In genomic region chr7:104036889-104037288, GRCh38 we compare ENCODE assay signal across 1 cellular context.
A peak's percentile ranks its signal among the peaks of the same experiment; 100 is the strongest.
TF ChIP-seq lines count a peak whose summit lies in the region.
"Not testable (repeated sequence)": the region's sequence is repeated elsewhere in the genome, so short reads cannot be mapped to it uniquely, and the experiment has no call there.

No MANE protein-coding gene starts in this region.

TF ChIP-seq in HepG2, 621 proteins besides CTCF, POLR2A, EP300 and RAD21 (continued from another document and continues in another):
- peak; percentile 85 for TF ChIP-seq MED8 (CRISPR knock-in tag; IDR thresholded peaks at IDR 0.05; ENCODE audit: insufficient replicate concordance)
- TF ChIP-seq GATA4 (IDR thresholded peaks at IDR 0.05; ENCODE audit: borderline replicate concordance, low read depth): peak; percentile 94
- TF ChIP-seq HNF1A (IDR thresholded peaks at IDR 0.05; ENCODE audit: low read depth): peak; percentile 74
- TF ChIP-seq HNF1A (CRISPR knock-in tag; IDR thresholded peaks at IDR 0.05; ENCODE audit: borderline replicate concordance): peak; percentile 89; the same call in 1 of the 2 replicates
- TF ChIP-seq, protein P1, sequence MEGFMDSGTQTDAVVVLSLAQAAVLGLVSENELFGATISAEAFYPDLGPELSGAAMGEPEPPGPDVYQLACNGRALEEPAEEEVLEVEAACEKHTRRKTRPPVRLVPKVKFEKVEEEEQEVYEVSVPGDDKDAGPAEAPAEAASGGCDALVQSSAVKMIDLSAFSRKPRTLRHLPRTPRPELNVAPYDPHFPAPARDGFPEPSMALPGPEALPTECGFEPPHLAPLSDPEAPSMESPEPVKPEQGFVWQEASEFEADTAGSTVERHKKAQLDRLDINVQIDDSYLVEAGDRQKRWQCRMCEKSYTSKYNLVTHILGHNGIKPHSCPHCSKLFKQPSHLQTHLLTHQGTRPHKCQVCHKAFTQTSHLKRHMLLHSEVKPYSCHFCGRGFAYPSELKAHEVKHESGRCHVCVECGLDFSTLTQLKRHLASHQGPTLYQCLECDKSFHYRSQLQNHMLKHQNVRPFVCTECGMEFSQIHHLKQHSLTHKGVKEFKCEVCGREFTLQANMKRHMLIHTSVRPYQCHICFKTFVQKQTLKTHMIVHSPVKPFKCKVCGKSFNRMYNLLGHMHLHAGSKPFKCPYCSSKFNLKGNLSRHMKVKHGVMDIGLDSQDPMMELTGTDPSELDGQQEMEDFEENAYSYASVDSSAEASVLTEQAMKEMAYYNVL (CRISPR knock-in tag; IDR thresholded peaks at IDR 0.05; ENCODE audit: borderline replicate concordance): 0 out of 2 replicates have a peak, but pooled peaks have one; percentile 48
- TF ChIP-seq SP5 (CRISPR knock-in tag; IDR thresholded peaks at IDR 0.05; ENCODE audit: borderline replicate concordance, low read depth): peak; percentile 50; the same call in 1 of the 2 replicates
- peak; percentile 95; the same call in 1 of the 2 replicates for TF ChIP-seq ZNF503 (CRISPR knock-in tag; IDR thresholded peaks at IDR 0.05)
- TF ChIP-seq HHEX (CRISPR knock-in tag; IDR thresholded peaks at IDR 0.05): 0 out of 2 replicates have a peak, but pooled peaks have one; percentile 36
- TF ChIP-seq CHD4 (IDR thresholded peaks at IDR 0.05; ENCODE audit: borderline replicate concordance, low read length): 0 out of 2 replicates have a peak, but pooled peaks have one; percentile 57
- TF ChIP-seq PPARG (CRISPR knock-in tag; conservative IDR thresholded peaks at IDR 0.05): peak; percentile 47
- TF ChIP-seq ZNF788 (CRISPR knock-in tag; IDR thresholded peaks at IDR 0.05; ENCODE audit: borderline replicate concordance): 0 out of 2 replicates have a peak, but pooled peaks have one; percentile 35
- peak; percentile 32; the same call in 1 of the 2 replicates for TF ChIP-seq CEBPB (IDR thresholded peaks at IDR 0.05; ENCODE audit: borderline replicate concordance, low read depth, low read length)
- TF ChIP-seq RFXAP (CRISPR knock-in tag; IDR thresholded peaks at IDR 0.05; ENCODE audit: borderline replicate concordance): 0 out of 2 replicates have a peak, but pooled peaks have one; percentile 31
- TF ChIP-seq, protein P2, sequence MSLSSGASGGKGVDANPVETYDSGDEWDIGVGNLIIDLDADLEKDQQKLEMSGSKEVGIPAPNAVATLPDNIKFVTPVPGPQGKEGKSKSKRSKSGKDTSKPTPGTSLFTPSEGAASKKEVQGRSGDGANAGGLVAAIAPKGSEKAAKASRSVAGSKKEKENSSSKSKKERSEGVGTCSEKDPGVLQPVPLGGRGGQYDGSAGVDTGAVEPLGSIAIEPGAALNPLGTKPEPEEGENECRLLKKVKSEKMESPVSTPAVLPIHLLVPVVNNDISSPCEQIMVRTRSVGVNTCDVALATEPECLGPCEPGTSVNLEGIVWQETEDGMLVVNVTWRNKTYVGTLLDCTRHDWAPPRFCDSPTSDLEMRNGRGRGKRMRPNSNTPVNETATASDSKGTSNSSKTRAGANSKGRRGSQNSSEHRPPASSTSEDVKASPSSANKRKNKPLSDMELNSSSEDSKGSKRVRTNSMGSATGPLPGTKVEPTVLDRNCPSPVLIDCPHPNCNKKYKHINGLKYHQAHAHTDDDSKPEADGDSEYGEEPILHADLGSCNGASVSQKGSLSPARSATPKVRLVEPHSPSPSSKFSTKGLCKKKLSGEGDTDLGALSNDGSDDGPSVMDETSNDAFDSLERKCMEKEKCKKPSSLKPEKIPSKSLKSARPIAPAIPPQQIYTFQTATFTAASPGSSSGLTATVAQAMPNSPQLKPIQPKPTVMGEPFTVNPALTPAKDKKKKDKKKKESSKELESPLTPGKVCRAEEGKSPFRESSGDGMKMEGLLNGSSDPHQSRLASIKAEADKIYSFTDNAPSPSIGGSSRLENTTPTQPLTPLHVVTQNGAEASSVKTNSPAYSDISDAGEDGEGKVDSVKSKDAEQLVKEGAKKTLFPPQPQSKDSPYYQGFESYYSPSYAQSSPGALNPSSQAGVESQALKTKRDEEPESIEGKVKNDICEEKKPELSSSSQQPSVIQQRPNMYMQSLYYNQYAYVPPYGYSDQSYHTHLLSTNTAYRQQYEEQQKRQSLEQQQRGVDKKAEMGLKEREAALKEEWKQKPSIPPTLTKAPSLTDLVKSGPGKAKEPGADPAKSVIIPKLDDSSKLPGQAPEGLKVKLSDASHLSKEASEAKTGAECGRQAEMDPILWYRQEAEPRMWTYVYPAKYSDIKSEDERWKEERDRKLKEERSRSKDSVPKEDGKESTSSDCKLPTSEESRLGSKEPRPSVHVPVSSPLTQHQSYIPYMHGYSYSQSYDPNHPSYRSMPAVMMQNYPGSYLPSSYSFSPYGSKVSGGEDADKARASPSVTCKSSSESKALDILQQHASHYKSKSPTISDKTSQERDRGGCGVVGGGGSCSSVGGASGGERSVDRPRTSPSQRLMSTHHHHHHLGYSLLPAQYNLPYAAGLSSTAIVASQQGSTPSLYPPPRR (CRISPR knock-in tag; IDR thresholded peaks at IDR 0.05; ENCODE audit: borderline replicate concordance): peak; percentile 62; the same call in 1 of the 2 replicates
- TF ChIP-seq GABPB1 (CRISPR knock-in tag; IDR thresholded peaks at IDR 0.05): 0 out of 2 replicates have a peak, but pooled peaks have one; percentile 31
- TF ChIP-seq PHF21A (CRISPR knock-in tag; IDR thresholded peaks at IDR 0.05): peak; percentile 74
- TF ChIP-seq FOXJ3 (CRISPR knock-in tag; IDR thresholded peaks at IDR 0.05; ENCODE audit: borderline replicate concordance): 0 out of 2 replicates have a peak, but pooled peaks have one; percentile 16
- TF ChIP-seq ZNF281 (CRISPR knock-in tag; IDR thresholded peaks at IDR 0.05; ENCODE audit: borderline replicate concordance): peak; percentile 72; the same call in 1 of the 2 replicates
- TF ChIP-seq, protein P3, sequence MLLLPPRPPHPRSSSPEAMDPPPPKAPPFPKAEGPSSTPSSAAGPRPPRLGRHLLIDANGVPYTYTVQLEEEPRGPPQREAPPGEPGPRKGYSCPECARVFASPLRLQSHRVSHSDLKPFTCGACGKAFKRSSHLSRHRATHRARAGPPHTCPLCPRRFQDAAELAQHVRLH (CRISPR knock-in tag; IDR thresholded peaks at IDR 0.05; ENCODE audit: borderline replicate concordance, low read depth): peak; percentile 59; the same call in 1 of the 2 replicates
- TF ChIP-seq MIER2 (CRISPR knock-in tag; IDR thresholded peaks at IDR 0.05): peak; percentile 51; the same call in 1 of the 2 replicates
- peak; percentile 46 for TF ChIP-seq ZMYM4 (CRISPR knock-in tag; IDR thresholded peaks at IDR 0.05)
- TF ChIP-seq ZKSCAN8 (CRISPR knock-in tag; IDR thresholded peaks at IDR 0.05; ENCODE audit: borderline replicate concordance): 0 out of 2 replicates have a peak, but pooled peaks have one; percentile 66
- peak; percentile 95 for TF ChIP-seq ATF3 (CRISPR knock-in tag; IDR thresholded peaks at IDR 0.05)
- 0 out of 2 replicates have a peak, but pooled peaks have one; percentile 36 for TF ChIP-seq MEIS2 (CRISPR knock-in tag; IDR thresholded peaks at IDR 0.05)
- peak; percentile 67; the same call in 1 of the 2 replicates for TF ChIP-seq ZNF614 (CRISPR knock-in tag; IDR thresholded peaks at IDR 0.05; ENCODE audit: borderline replicate concordance)
- 0 out of 2 replicates have a peak, but pooled peaks have one; percentile 31 for TF ChIP-seq ZNF331 (CRISPR knock-in tag; IDR thresholded peaks at IDR 0.05)
- TF ChIP-seq ZBTB7B (CRISPR knock-in tag; IDR thresholded peaks at IDR 0.05): peak; percentile 87
- TF ChIP-seq ZMYM2 (CRISPR knock-in tag; IDR thresholded peaks at IDR 0.05): peak; percentile 57; the same call in 1 of the 2 replicates
- TF ChIP-seq SIX4 (CRISPR knock-in tag; IDR thresholded peaks at IDR 0.05): peak; percentile 31; the same call in 1 of the 2 replicates
- TF ChIP-seq FOXK1 (CRISPR knock-in tag; IDR thresholded peaks at IDR 0.05; ENCODE audit: borderline replicate concordance, low read depth): peak; percentile 56; the same call in 1 of the 2 replicates
- TF ChIP-seq ONECUT2 (CRISPR knock-in tag; IDR thresholded peaks at IDR 0.05): peak; percentile 71
- peak; percentile 91 for TF ChIP-seq CREM (IDR thresholded peaks at IDR 0.05)
- TF ChIP-seq CREM (CRISPR knock-in tag; IDR thresholded peaks at IDR 0.05): not testable (repeated sequence)
- peak; percentile 98 for TF ChIP-seq RARA (CRISPR knock-in tag; IDR thresholded peaks at IDR 0.05)
- TF ChIP-seq IRF2 (CRISPR knock-in tag; IDR thresholded peaks at IDR 0.05): 0 out of 2 replicates have a peak, but pooled peaks have one; percentile 30
- TF ChIP-seq TARDBP (CRISPR knock-in tag; IDR thresholded peaks at IDR 0.05): peak; percentile 32; the same call in 1 of the 2 replicates
- TF ChIP-seq ZNF784 (CRISPR knock-in tag; IDR thresholded peaks at IDR 0.05; ENCODE audit: borderline replicate concordance): 0 out of 2 replicates have a peak, but pooled peaks have one; percentile 35
